ENCODE assay signal across 1 cellular context in the genomic region with DNA sequence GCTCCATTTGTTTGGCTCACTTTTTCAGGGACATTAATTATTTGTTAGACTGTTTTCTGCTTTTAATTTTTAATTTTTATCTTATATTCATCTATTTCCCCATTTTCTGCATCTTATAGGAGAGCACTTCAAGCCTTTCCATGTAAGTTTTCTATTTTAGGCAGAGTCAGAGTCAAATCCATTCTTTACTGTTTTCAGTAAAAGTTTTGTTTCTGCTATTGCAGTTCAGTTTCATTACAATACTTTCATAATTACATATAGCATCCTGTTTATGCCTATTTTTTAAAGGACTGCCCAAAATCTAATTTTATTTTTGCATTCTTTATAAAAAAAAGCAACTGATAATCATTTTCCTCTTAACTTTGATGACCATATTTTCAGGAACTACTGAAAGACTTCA.
TF ChIP-seq lines count a peak whose summit lies in the region.

No MANE protein-coding gene starts in this region.

TF ChIP-seq in GM12878, 131 proteins besides CTCF, POLR2A, EP300 and RAD21:
- no peak for TF ChIP-seq SP1 (IDR thresholded peaks at IDR 0.05; ENCODE audit: low read depth, low read length)
- TF ChIP-seq PBX3 (IDR thresholded peaks at IDR 0.05; ENCODE audit: insufficient replicate concordance, low read depth, low read length), result no peak
- TF ChIP-seq CEBPB (IDR thresholded peaks at IDR 0.05; ENCODE audit: borderline replicate concordance in 1 of 2, low read depth in 2 of 2, low read length in 2 of 2), result no peak
- TF ChIP-seq PML (IDR thresholded peaks at IDR 0.05; ENCODE audit: low read length), result no peak
- TF ChIP-seq KAT2A (conservative IDR thresholded peaks at IDR 0.05; ENCODE audit: control insufficient read depth, low read depth, low read length), result no peak
- TF ChIP-seq, protein P1, sequence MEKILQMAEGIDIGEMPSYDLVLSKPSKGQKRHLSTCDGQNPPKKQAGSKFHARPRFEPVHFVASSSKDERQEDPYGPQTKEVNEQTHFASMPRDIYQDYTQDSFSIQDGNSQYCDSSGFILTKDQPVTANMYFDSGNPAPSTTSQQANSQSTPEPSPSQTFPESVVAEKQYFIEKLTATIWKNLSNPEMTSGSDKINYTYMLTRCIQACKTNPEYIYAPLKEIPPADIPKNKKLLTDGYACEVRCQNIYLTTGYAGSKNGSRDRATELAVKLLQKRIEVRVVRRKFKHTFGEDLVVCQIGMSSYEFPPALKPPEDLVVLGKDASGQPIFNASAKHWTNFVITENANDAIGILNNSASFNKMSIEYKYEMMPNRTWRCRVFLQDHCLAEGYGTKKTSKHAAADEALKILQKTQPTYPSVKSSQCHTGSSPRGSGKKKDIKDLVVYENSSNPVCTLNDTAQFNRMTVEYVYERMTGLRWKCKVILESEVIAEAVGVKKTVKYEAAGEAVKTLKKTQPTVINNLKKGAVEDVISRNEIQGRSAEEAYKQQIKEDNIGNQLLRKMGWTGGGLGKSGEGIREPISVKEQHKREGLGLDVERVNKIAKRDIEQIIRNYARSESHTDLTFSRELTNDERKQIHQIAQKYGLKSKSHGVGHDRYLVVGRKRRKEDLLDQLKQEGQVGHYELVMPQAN (conservative IDR thresholded peaks at IDR 0.05), result no peak
- peak; percentile 59; the same call in 1 of the 2 replicates for TF ChIP-seq MEF2A (IDR thresholded peaks at IDR 0.05; ENCODE audit: insufficient read depth, low read depth, low read length)
- no peak for TF ChIP-seq ZNF217 (IDR thresholded peaks at IDR 0.05)
- TF ChIP-seq LARP7 (IDR thresholded peaks at IDR 0.05), result no peak
- TF ChIP-seq, protein P2, sequence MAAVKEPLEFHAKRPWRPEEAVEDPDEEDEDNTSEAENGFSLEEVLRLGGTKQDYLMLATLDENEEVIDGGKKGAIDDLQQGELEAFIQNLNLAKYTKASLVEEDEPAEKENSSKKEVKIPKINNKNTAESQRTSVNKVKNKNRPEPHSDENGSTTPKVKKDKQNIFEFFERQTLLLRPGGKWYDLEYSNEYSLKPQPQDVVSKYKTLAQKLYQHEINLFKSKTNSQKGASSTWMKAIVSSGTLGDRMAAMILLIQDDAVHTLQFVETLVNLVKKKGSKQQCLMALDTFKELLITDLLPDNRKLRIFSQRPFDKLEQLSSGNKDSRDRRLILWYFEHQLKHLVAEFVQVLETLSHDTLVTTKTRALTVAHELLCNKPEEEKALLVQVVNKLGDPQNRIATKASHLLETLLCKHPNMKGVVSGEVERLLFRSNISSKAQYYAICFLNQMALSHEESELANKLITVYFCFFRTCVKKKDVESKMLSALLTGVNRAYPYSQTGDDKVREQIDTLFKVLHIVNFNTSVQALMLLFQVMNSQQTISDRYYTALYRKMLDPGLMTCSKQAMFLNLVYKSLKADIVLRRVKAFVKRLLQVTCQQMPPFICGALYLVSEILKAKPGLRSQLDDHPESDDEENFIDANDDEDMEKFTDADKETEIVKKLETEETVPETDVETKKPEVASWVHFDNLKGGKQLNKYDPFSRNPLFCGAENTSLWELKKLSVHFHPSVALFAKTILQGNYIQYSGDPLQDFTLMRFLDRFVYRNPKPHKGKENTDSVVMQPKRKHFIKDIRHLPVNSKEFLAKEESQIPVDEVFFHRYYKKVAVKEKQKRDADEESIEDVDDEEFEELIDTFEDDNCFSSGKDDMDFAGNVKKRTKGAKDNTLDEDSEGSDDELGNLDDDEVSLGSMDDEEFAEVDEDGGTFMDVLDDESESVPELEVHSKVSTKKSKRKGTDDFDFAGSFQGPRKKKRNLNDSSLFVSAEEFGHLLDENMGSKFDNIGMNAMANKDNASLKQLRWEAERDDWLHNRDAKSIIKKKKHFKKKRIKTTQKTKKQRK (IDR thresholded peaks at IDR 0.05; ENCODE audit: low read depth, low read length), result no peak
- TF ChIP-seq JUND (IDR thresholded peaks at IDR 0.05; ENCODE audit: low read depth, low read length), result no peak
- TF ChIP-seq TCF3 (IDR thresholded peaks at IDR 0.05; ENCODE audit: borderline replicate concordance, insufficient read depth, low read depth, low read length), result no peak
- no peak for TF ChIP-seq RFX5 (IDR thresholded peaks at IDR 0.05; ENCODE audit: low read depth, low read length)
- TF ChIP-seq SUZ12 (IDR thresholded peaks at IDR 0.05; ENCODE audit: unreplicated experiment), result no peak
- TF ChIP-seq GATAD2B (conservative IDR thresholded peaks at IDR 0.05; ENCODE audit: low read depth), result no peak
- TF ChIP-seq YBX1 (IDR thresholded peaks at IDR 0.05), result no peak
- TF ChIP-seq ZNF24 (IDR thresholded peaks at IDR 0.05), result no peak
- TF ChIP-seq NFIC (IDR thresholded peaks at IDR 0.05; ENCODE audit: low read depth, low read length), result peak; percentile 34; the same call in 1 of the 2 replicates
- TF ChIP-seq, protein P3, sequence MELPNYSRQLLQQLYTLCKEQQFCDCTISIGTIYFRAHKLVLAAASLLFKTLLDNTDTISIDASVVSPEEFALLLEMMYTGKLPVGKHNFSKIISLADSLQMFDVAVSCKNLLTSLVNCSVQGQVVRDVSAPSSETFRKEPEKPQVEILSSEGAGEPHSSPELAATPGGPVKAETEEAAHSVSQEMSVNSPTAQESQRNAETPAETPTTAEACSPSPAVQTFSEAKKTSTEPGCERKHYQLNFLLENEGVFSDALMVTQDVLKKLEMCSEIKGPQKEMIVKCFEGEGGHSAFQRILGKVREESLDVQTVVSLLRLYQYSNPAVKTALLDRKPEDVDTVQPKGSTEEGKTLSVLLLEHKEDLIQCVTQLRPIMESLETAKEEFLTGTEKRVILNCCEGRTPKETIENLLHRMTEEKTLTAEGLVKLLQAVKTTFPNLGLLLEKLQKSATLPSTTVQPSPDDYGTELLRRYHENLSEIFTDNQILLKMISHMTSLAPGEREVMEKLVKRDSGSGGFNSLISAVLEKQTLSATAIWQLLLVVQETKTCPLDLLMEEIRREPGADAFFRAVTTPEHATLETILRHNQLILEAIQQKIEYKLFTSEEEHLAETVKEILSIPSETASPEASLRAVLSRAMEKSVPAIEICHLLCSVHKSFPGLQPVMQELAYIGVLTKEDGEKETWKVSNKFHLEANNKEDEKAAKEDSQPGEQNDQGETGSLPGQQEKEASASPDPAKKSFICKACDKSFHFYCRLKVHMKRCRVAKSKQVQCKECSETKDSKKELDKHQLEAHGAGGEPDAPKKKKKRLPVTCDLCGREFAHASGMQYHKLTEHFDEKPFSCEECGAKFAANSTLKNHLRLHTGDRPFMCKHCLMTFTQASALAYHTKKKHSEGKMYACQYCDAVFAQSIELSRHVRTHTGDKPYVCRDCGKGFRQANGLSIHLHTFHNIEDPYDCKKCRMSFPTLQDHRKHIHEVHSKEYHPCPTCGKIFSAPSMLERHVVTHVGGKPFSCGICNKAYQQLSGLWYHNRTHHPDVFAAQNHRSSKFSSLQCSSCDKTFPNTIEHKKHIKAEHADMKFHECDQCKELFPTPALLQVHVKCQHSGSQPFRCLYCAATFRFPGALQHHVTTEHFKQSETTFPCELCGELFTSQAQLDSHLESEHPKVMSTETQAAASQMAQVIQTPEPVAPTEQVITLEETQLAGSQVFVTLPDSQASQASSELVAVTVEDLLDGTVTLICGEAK (IDR thresholded peaks at IDR 0.05; ENCODE audit: borderline replicate concordance), result no peak
- TF ChIP-seq SRF (IDR thresholded peaks at IDR 0.05; ENCODE audit: low read depth in 2 of 2, low read length in 2 of 2), result no peak
- TF ChIP-seq CHD4 (IDR thresholded peaks at IDR 0.05), result no peak
- TF ChIP-seq RCOR1 (conservative IDR thresholded peaks at IDR 0.05; ENCODE audit: low read depth, low read length), result no peak
- TF ChIP-seq JUNB (IDR thresholded peaks at IDR 0.05), result peak; percentile 66
- no peak for TF ChIP-seq TCF12 (IDR thresholded peaks at IDR 0.05; ENCODE audit: low read depth, low read length)
- TF ChIP-seq ATF2 (IDR thresholded peaks at IDR 0.05; ENCODE audit: low read length), result no peak
